25 cellular contexts compared by ENCODE assay signal in the genomic region with DNA sequence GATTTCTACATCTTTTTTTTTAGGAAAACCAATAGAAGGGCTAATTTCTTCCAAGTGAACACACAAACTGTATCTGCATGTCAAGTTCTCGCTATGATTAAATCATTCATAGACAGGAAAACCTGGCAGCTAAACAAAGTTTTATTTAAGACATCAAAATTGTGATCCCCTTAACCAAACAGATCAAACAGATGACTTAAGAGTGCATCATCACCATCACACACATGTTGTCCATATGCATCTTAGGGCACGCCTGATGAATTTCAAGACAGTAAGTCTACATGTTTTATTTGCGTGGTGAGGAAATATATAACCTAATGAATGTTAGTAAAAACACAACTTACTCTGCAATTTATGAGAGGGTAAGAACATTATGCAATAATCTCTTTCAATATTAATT.
"Had no signal": no experiment of that assay in that cellular context is flagged by ENCODE, and none has a peak within 500 bp of the region (broad histone marks: within the 10 kb centered on the region; RNA-seq: fewer than 3 reads in every experiment).

No MANE protein-coding gene starts in this region.

- H3K27ac ChIP-seq: brain microvascular endothelial cell, hepatocyte, left ventricle myocardium inferior, neural progenitor cell, sigmoid colon, testis, vagina had no signal

- H3K4me1 Mint-ChIP-seq: activated CD4-positive, alpha-beta T cell treated with anti-CD3 and anti-CD28 coated beads, Interleukin-2, amount 10 ng/mL, durations not matched to agents 7 days and 5 days; activated CD8-positive, alpha-beta memory T cell treated with anti-CD3 and anti-CD28 coated beads, Interleukin-2, amount 10 ng/mL, durations not matched to agents 7 days and 5 days; activated naive CD4-positive, alpha-beta T cell treated with anti-CD3 and anti-CD28 coated beads, Interleukin-2, amount 50 U/mL, for 24 hours; mesothelial cell of epicardium; naive thymus-derived CD8-positive, alpha-beta T cell; neural progenitor cell; stimulated activated naive B cell treated with anti-CD40 and anti-IgM and Interleukin-4, amounts not matched to agents 10 μg/mL and 1 μg/mL and 100 μg/mL, for 72 hours had no signal

- H3K4me3 ChIP-seq: hepatocyte, left ventricle myocardium inferior, neural progenitor cell, sigmoid colon, testis, vagina had no signal

- H3K4me1 ChIP-seq: left ventricle myocardium inferior, neural progenitor cell, sigmoid colon, testis, vagina had no signal

- H3K27me3 Mint-ChIP-seq: activated CD4-positive, alpha-beta T cell treated with anti-CD3 and anti-CD28 coated beads, Interleukin-2, amount 10 ng/mL, durations not matched to agents 7 days and 5 days; activated CD8-positive, alpha-beta memory T cell treated with anti-CD3 and anti-CD28 coated beads, Interleukin-2, amount 10 ng/mL, durations not matched to agents 7 days and 5 days; activated CD8-positive, alpha-beta T cell treated with anti-CD3 and anti-CD28 coated beads for 36 hours; activated naive CD4-positive, alpha-beta T cell treated with anti-CD3 and anti-CD28 coated beads, Interleukin-2, amount 50 U/mL, for 24 hours; naive thymus-derived CD8-positive, alpha-beta T cell; stimulated activated naive B cell treated with anti-CD40 and anti-IgM and Interleukin-4, amounts not matched to agents 10 μg/mL and 1 μg/mL and 100 μg/mL, for 72 hours had no signal

- H3K27me3 ChIP-seq: brain microvascular endothelial cell, hepatocyte, neural progenitor cell, sigmoid colon, testis, vagina had no signal

- H3K4me3 Mint-ChIP-seq: activated CD4-positive, alpha-beta T cell treated with anti-CD3 and anti-CD28 coated beads, Interleukin-2, amount 10 ng/mL, durations not matched to agents 7 days and 5 days; activated CD8-positive, alpha-beta memory T cell treated with anti-CD3 and anti-CD28 coated beads, Interleukin-2, amount 10 ng/mL, durations not matched to agents 7 days and 5 days; activated CD8-positive, alpha-beta T cell treated with anti-CD3 and anti-CD28 coated beads for 36 hours; activated naive CD4-positive, alpha-beta T cell treated with anti-CD3 and anti-CD28 coated beads, Interleukin-2, amount 50 U/mL, for 24 hours; mesothelial cell of epicardium; naive thymus-derived CD8-positive, alpha-beta T cell; neural progenitor cell; stimulated activated naive B cell treated with anti-CD40 and anti-IgM and Interleukin-4, amounts not matched to agents 10 μg/mL and 1 μg/mL and 100 μg/mL, for 72 hours had no signal

- DNase-seq: activated CD4-positive, alpha-beta T cell treated with anti-CD3 and anti-CD28 coated beads, Interleukin-2, amount 10 ng/mL, durations not matched to agents 7 days and 5 days; activated CD4-positive, CD25-positive, alpha-beta regulatory T cell treated with anti-CD3 and anti-CD28 coated beads, Interleukin-2, amount 50 U/mL, for 72 hours; activated CD8-positive, alpha-beta memory T cell treated with anti-CD3 and anti-CD28 coated beads, Interleukin-2, amount 10 ng/mL, durations not matched to agents 7 days and 5 days; activated CD8-positive, alpha-beta T cell treated with anti-CD3 and anti-CD28 coated beads for 36 hours; activated gamma-delta T cell treated with Interleukin-2 at 50 U/mL for 16 hours; aorta; brain microvascular endothelial cell; central memory CD4-positive, alpha-beta T cell; dermis blood vessel endothelial cell; effector CD8-positive, alpha-beta T cell; foreskin melanocyte; glutamatergic neuron; left ventricle myocardium inferior; naive thymus-derived CD8-positive, alpha-beta T cell; sigmoid colon; stimulated activated CD4-positive, alpha-beta T cell treated with anti-CD3 and anti-CD28 coated beads, Interleukin-2, amount 100 ng/mL, for 48 hours; stimulated activated CD8-positive, alpha-beta memory T cell treated with anti-CD3 and anti-CD28 coated beads, Interleukin-4, amount 100 ng/mL, for 48 hours; stimulated activated naive B cell treated with anti-CD40 and anti-IgM and Interleukin-4, amounts not matched to agents 10 μg/mL and 1 μg/mL and 100 μg/mL, for 72 hours; testis; trophoblast cell had no signal

- H3K36me3 Mint-ChIP-seq: activated CD8-positive, alpha-beta memory T cell treated with anti-CD3 and anti-CD28 coated beads, Interleukin-2, amount 10 ng/mL, durations not matched to agents 7 days and 5 days; activated naive CD4-positive, alpha-beta T cell treated with anti-CD3 and anti-CD28 coated beads, Interleukin-2, amount 50 U/mL, for 24 hours; mesothelial cell of epicardium; naive thymus-derived CD8-positive, alpha-beta T cell; neural progenitor cell; stimulated activated naive B cell treated with anti-CD40 and anti-IgM and Interleukin-4, amounts not matched to agents 10 μg/mL and 1 μg/mL and 100 μg/mL, for 72 hours had no signal

- ATAC-seq: activated CD8-positive, alpha-beta memory T cell treated with anti-CD3 and anti-CD28 coated beads, Interleukin-2, amount 10 ng/mL, durations not matched to agents 7 days and 5 days; activated CD8-positive, alpha-beta T cell treated with anti-CD3 and anti-CD28 coated beads for 36 hours; naive thymus-derived CD8-positive, alpha-beta T cell; stimulated activated naive B cell treated with anti-CD40 and anti-IgM and Interleukin-4, amounts not matched to agents 10 μg/mL and 1 μg/mL and 100 μg/mL, for 72 hours had no signal

- H3K9ac ChIP-seq: neural progenitor cell had no signal

- H3K4me2 ChIP-seq: hepatocyte, neural progenitor cell had no signal

- H3K9me3 ChIP-seq: sigmoid colon, testis, vagina had no signal

- H3K27ac Mint-ChIP-seq: activated CD4-positive, alpha-beta T cell treated with anti-CD3 and anti-CD28 coated beads, Interleukin-2, amount 10 ng/mL, durations not matched to agents 7 days and 5 days; activated CD8-positive, alpha-beta memory T cell treated with anti-CD3 and anti-CD28 coated beads, Interleukin-2, amount 10 ng/mL, durations not matched to agents 7 days and 5 days; activated CD8-positive, alpha-beta T cell treated with anti-CD3 and anti-CD28 coated beads for 36 hours; activated naive CD4-positive, alpha-beta T cell treated with anti-CD3 and anti-CD28 coated beads, Interleukin-2, amount 50 U/mL, for 24 hours; mesothelial cell of epicardium; naive thymus-derived CD8-positive, alpha-beta T cell; neural progenitor cell; stimulated activated naive B cell treated with anti-CD40 and anti-IgM and Interleukin-4, amounts not matched to agents 10 μg/mL and 1 μg/mL and 100 μg/mL, for 72 hours had no signal

- H3K36me3 ChIP-seq: brain microvascular endothelial cell, left ventricle myocardium inferior, neural progenitor cell, sigmoid colon, vagina had no signal

- H2AFZ ChIP-seq: hepatocyte, neural progenitor cell had no signal

- H3K79me2 ChIP-seq: hepatocyte had no signal

- H3K9me3 Mint-ChIP-seq: neural progenitor cell had no signal
